23 cellular contexts compared by ENCODE assay signal in the genomic region with DNA sequence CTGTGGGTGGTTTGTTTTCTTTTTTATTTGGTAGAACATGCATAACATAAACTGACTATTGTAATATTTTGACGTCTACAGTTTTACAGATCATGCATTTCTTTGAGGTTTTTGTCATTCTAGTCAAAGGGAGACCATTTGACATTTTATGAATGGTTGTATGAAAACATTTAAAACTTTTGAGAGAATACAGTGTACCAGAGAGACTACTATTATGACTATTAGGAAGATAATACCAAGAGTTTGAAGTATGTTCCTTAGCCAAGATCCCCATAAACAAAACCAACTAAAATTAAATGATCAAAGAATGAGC.
"Had no signal": no experiment of that assay in that cellular context is flagged by ENCODE, and none has a peak within 500 bp of the region (broad histone marks: within the 10 kb centered on the region; RNA-seq: fewer than 3 reads in every experiment).

No MANE protein-coding gene starts in this region.

- H3K27me3 ChIP-seq: hepatocyte, pancreas, sigmoid colon, suprapubic skin, upper lobe of right lung had no signal

- H3K4me1 Mint-ChIP-seq: memory B cell had no signal

- H3K36me3 ChIP-seq: left ventricle myocardium inferior, pancreas, prostate gland, sigmoid colon, suprapubic skin, thoracic aorta, tibial artery, upper lobe of right lung had no signal

- H3K27me3 Mint-ChIP-seq: stimulated activated naive CD8-positive, alpha-beta T cell treated with anti-CD3 and anti-CD28 coated beads, Interleukin-15, Interleukin-2, amounts not matched to agents 100 ng/mL and 50 ng/mL, for 24 hours had no signal

- H3K9me3 ChIP-seq: pancreas, prostate gland, sigmoid colon, suprapubic skin, thoracic aorta, upper lobe of right lung had no signal

- H3K4me2 ChIP-seq: hepatocyte had no signal

- H3K9me3 Mint-ChIP-seq: natural killer cell treated with Interleukin-12 subunit alpha and Interleukin-12 subunit beta and Interleukin-15 and Interleukin-18, amount 100 ng/mL, for 72 hours had no signal

- H3K79me2 ChIP-seq: hepatocyte had no signal

- H3K4me3 Mint-ChIP-seq: memory B cell; naive thymus-derived CD4-positive, alpha-beta T cell; natural killer cell treated with Interleukin-12 subunit alpha and Interleukin-12 subunit beta and Interleukin-15 and Interleukin-18, amount 100 ng/mL, for 72 hours; stimulated activated naive CD8-positive, alpha-beta T cell treated with anti-CD3 and anti-CD28 coated beads, Interleukin-15, Interleukin-2, amounts not matched to agents 100 ng/mL and 50 ng/mL, for 24 hours had no signal

- FAIRE-seq: pancreas, urothelium cell line had no signal

- DNase-seq: left ventricle myocardium inferior; mucosa of descending colon; naive thymus-derived CD4-positive, alpha-beta T cell; pancreas; posterior cingulate gyrus; retina; right cardiac atrium; sigmoid colon; stimulated activated CD4-positive, alpha-beta T cell treated with anti-CD3 and anti-CD28 coated beads, Interleukin-1b, Interleukin-23, amount 100 ng/mL, for 48 hours; stimulated activated CD4-positive, alpha-beta T cell treated with anti-CD3 and anti-CD28 coated beads, Interleukin-2, amount 100 ng/mL, for 48 hours; stimulated activated naive CD4-positive, alpha-beta T cell; tibial artery; upper lobe of right lung had no signal

- H3K36me3 Mint-ChIP-seq: naive thymus-derived CD4-positive, alpha-beta T cell; natural killer cell treated with Interleukin-12 subunit alpha and Interleukin-12 subunit beta and Interleukin-15 and Interleukin-18, amount 100 ng/mL, for 72 hours had no signal

- H3K27ac Mint-ChIP-seq: memory B cell; natural killer cell treated with Interleukin-12 subunit alpha and Interleukin-12 subunit beta and Interleukin-15 and Interleukin-18, amount 100 ng/mL, for 72 hours; stimulated activated naive CD8-positive, alpha-beta T cell treated with anti-CD3 and anti-CD28 coated beads, Interleukin-15, Interleukin-2, amounts not matched to agents 100 ng/mL and 50 ng/mL, for 24 hours had no signal

- H2AFZ ChIP-seq: hepatocyte had no signal

- ATAC-seq: naive thymus-derived CD4-positive, alpha-beta T cell; natural killer cell treated with Interleukin-12 subunit alpha and Interleukin-12 subunit beta and Interleukin-15 and Interleukin-18, amount 100 ng/mL, for 72 hours had no signal

- H3K27ac ChIP-seq: hepatocyte, left ventricle myocardium inferior, pancreas, prostate gland, sigmoid colon, suprapubic skin, thoracic aorta, tibial artery, upper lobe of right lung had no signal

- H3K4me1 ChIP-seq: left ventricle myocardium inferior, pancreas, prostate gland, sigmoid colon, suprapubic skin, upper lobe of right lung had no signal

- H3K4me3 ChIP-seq: hepatocyte, left ventricle myocardium inferior, lung, mucosa of descending colon, pancreas, prostate gland, sigmoid colon, smooth muscle cell, suprapubic skin, thoracic aorta, tibial artery, upper lobe of right lung had no signal
